In the genomic region with DNA sequence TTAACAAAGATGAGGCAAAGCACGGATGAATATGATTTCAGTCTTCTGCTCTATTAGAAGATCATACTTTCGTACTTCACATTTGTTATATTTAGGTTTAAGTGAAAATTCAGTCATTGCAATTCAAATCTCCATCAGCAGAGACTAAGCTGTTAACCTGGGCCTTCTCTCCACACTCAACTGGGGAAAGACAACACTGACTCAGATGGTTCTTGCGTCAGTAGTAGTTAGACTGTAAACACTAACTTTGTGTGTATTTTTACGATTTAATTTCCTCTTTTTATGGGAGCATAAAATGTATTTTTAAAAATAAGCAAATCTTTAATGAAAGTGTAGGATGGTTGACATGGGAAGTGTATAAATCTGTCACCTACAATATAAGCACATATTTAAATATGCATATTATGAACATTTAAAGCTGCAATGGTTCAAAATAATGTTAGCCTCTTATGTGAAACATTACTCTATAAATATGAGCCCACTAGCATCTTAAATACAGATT, we compare ENCODE assay signal across 11 cellular contexts. TPM values are rescaled to one million over a fixed set of nuclear protein-coding genes. Genes with fewer than 3 reads are reported as not detected.
"Had no signal": no experiment of that assay in that cellular context is flagged by ENCODE, and none has a peak within 500 bp of the region (broad histone marks: within the 10 kb centered on the region; RNA-seq: fewer than 3 reads in every experiment).

No MANE protein-coding gene starts in this region.

- H3K4me1 ChIP-seq: left lung had no signal

- H3K4me3 ChIP-seq: dorsolateral prefrontal cortex, esophagus muscularis mucosa, left lung had no signal

- H3K27me3 ChIP-seq: dorsolateral prefrontal cortex, esophagus muscularis mucosa, left lung had no signal

- DNase-seq: activated CD4-positive, alpha-beta T cell treated with anti-CD3 and anti-CD28 coated beads, Interleukin-2, amount 50 U/mL, for 4 hours; activated CD4-positive, CD25-positive, alpha-beta regulatory T cell treated with anti-CD3 and anti-CD28 coated beads, Interleukin-2, amount 50 U/mL, for 72 hours; activated T-cell treated with anti-CD3 and anti-CD28 coated beads, Interleukin-2, amount 50 U/mL, for 1 hour; amygdala; cerebellar nuclear complex; dorsolateral prefrontal cortex; left lung; stimulated activated CD4-positive, alpha-beta T cell treated with anti-CD3 and anti-CD28 coated beads, Interleukin-15, amount 100 ng/mL, for 24 hours had no signal

- H3K9me3 ChIP-seq: esophagus muscularis mucosa, left lung had no signal

- H3K36me3 ChIP-seq: esophagus muscularis mucosa, left lung had no signal

- ATAC-seq: activated naive CD4-positive, alpha-beta T cell treated with anti-CD3 and anti-CD28 coated beads, Interleukin-2, amount 50 U/mL, for 72 hours; left lung had no signal

- H3K27ac ChIP-seq: dorsolateral prefrontal cortex, esophagus muscularis mucosa, left lung had no signal

RNA-seq across cellular contexts. Expression of gene ZNF608, which starts 42.7 kb away (rescaled TPM):
- total RNA-seq: activated naive CD4-positive, alpha-beta T cell treated with anti-CD3 and anti-CD28 coated beads, Interleukin-2, amount 50 U/mL, for 72 hours; T-helper 2 cell treated with Interferon-gamma antibody and Interleukin-4, amounts not matched to agents 100 ng/mL and 5 ng/mL, for 36 hours had no signal
